14 cellular contexts compared by ENCODE assay signal in the genomic region with DNA sequence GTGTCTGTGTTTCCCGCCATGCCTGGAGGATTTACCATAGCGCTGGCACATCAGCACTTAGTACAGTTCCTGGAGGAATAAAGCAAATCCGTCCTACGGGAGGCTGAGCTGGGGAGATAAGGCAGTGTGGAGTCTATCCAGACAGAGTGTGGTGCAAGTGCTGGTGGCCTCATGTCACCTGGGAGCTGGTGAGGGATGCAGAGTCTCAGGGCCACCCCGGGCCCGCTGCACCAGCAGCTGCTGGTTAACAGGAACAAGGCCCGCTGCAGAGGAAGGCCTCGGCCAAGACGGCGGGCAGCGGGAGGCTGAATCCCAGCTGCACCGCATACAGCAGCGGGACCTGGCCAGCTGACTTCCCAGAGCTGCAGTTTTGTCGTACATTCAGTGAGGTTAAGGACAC. TPM values are rescaled to one million over a fixed set of nuclear protein-coding genes. Genes with fewer than 3 reads are reported as not detected.
DNase-seq lines count a peak whose midpoint lies in the region; ATAC-seq and TF ChIP-seq lines count a peak whose summit lies in the region.
"Had no signal": no experiment of that assay in that cellular context is flagged by ENCODE, and none has a peak within 500 bp of the region (broad histone marks: within the 10 kb centered on the region; RNA-seq: fewer than 3 reads in every experiment).

No MANE protein-coding gene starts in this region.

- in situ Hi-C loops in IMR-90 (cut with MboI; ENCODE audit: low sequenced_read_pairs) (loop anchor here (25.0 kb wide), 1 partner anchor 782 kb away; no protein-coding TSS in a partner anchor), gastrocnemius medialis (cut with MboI; ENCODE audit: low sequenced_read_pairs in 4 of 4) (loop anchor here in 3 of 4 donors (25.0 kb wide), 1 partner anchor 632 kb away; no protein-coding TSS in a partner anchor)

- TF ChIP-seq POLR2A in IMR-90 (IDR thresholded peaks at IDR 0.05; ENCODE audit: low read depth, low read length) (no peak), gastrocnemius medialis (IDR thresholded peaks at IDR 0.05) (no peak)

- TF ChIP-seq CTCF in IMR-90 (conservative IDR thresholded peaks at IDR 0.05; ENCODE audit: low read depth, low read length): no peak
- TF ChIP-seq CTCF in WERI-Rb-1 (IDR thresholded peaks at IDR 0.05; ENCODE audit: low read depth, low read length): 0 out of 2 replicates have a peak, but pooled peaks have one; percentile 3
- no peak for TF ChIP-seq CTCF in heart right ventricle (IDR thresholded peaks at IDR 0.05)
- TF ChIP-seq CTCF in gastrocnemius medialis (IDR thresholded peaks at IDR 0.05 in 4 of 5, conservative IDR thresholded peaks at IDR 0.05 in 1 of 5): no peak
- TF ChIP-seq CTCF in hepatocyte (IDR thresholded peaks at IDR 0.05; ENCODE audit: poor library complexity): no peak

- H3K27ac ChIP-seq in IMR-90 (ENCODE audit: insufficient read depth, low read length): no peak overlapping the region
- H3K27ac ChIP-seq in WERI-Rb-1: peak overlapping the region; percentile 53
- peak overlapping the region in 7 of 10 donors; percentile 0 to 64 (median 31) for H3K27ac ChIP-seq in heart right ventricle
- H3K27ac ChIP-seq in gastrocnemius medialis: peak overlapping the region in 3 of 4 donors; percentile 12 to 17 (median 16)
- no peak overlapping the region for H3K27ac ChIP-seq in hepatocyte
- H3K27ac ChIP-seq: breast epithelium, epithelial cell of prostate, foreskin keratinocyte, upper lobe of left lung had no signal

- H3K36me3 ChIP-seq in IMR-90 (ENCODE audit: control insufficient read depth, insufficient read depth, low read length) (no peaks in the 10 kb centered on the region), WERI-Rb-1 (peaks cover 8% of the 10 kb centered on the region), heart right ventricle (no peaks in the 10 kb centered on the region), gastrocnemius medialis (no peaks in the 10 kb centered on the region), hepatocyte (replicated peaks; ENCODE audit: insufficient read depth, low read depth) (no peaks in the 10 kb centered on the region)
- H3K36me3 ChIP-seq: breast epithelium, HAP-1, upper lobe of left lung had no signal

- POLR2A ChIA-PET in IMR-90 (lab: Charles Lee; ENCODE audit: unreplicated experiment): no interaction called here

- H2AK9ac ChIP-seq in IMR-90 (replicated peaks; ENCODE audit: low read depth, low read length, poor library complexity): no peak overlapping the region

- CTCF ChIA-PET in IMR-90 (lab: Yijun Ruan, JAX): interaction anchor here (1.1 to 2.8 kb wide), 7 partner anchors 58 to 116 kb away, joined by 3 to 37 read pairs (median 3); a partner anchor contains a TSS

- H4K20me1 ChIP-seq in IMR-90 (ENCODE audit: insufficient read depth, low read length): no peaks in the 10 kb centered on the region
- no peaks in the 10 kb centered on the region for H4K20me1 ChIP-seq in hepatocyte (ENCODE audit: insufficient read depth, poor library complexity, severe bottlenecking)

- no peak overlapping the region for H2BK120ac ChIP-seq in IMR-90 (ENCODE audit: low read depth, low read length)

- H3K27me3 ChIP-seq in IMR-90 (ENCODE audit: control insufficient read depth, insufficient read depth, low read length) (peaks cover 14% of the 10 kb centered on the region), WERI-Rb-1 (ENCODE audit: insufficient read depth, low read depth, severe bottlenecking) (no peaks in the 10 kb centered on the region), heart right ventricle (no peaks in the 10 kb centered on the region), gastrocnemius medialis (no peaks in the 10 kb centered on the region), hepatocyte (peaks cover 3% of the 10 kb centered on the region)
- H3K27me3 ChIP-seq: breast epithelium, dorsolateral prefrontal cortex, upper lobe of left lung had no signal

- no peak overlapping the region for H3K56ac ChIP-seq in IMR-90 (ENCODE audit: extremely low read depth, insufficient read depth, low read length)

- H4K5ac ChIP-seq in IMR-90 (ENCODE audit: low read depth, low read length): no peak overlapping the region

- no peak overlapping the region for H3K18ac ChIP-seq in IMR-90 (ENCODE audit: low read depth, low read length)

- no peak overlapping the region for H4K91ac ChIP-seq in IMR-90 (ENCODE audit: insufficient read depth, low read depth, low read length)

- no peaks in the 10 kb centered on the region for H3K79me2 ChIP-seq in hepatocyte

- no peak overlapping the region for H2BK15ac ChIP-seq in IMR-90 (ENCODE audit: low read depth, low read length)

- dilution Hi-C loops in IMR-90 (cut with HindIII; ENCODE audit: low sequenced_read_pairs, unreplicated experiment): no loop called here

- 81% methylated on average over 8 of the region's 14 CpGs; no CpG with 5 or more reads in 1 of the 2 experiments for WGBS in IMR-90 (ENCODE audit: extremely low coverage in 2 of 2, insufficient read length in 1 of 2), 2 experiments
- WGBS in heart right ventricle, 2 donors: 61 to 66% methylated on average over 14 of the region's 14 CpGs
- WGBS in hepatocyte (ENCODE audit: low lambda C conversion rate, missing lambda C conversion rate): 71% methylated on average over 14 of the region's 14 CpGs

- TF ChIP-seq RAD21 in IMR-90 (IDR thresholded peaks at IDR 0.05; ENCODE audit: low read length): no peak

- H3K79me1 ChIP-seq in IMR-90 (ENCODE audit: low read depth in 1 of 2, low read length in 2 of 2): no peaks in the 10 kb centered on the region

- no peak overlapping the region for H3K23ac ChIP-seq in IMR-90 (ENCODE audit: low read depth, low read length)

- no peaks in the 10 kb centered on the region for H3K9me1 ChIP-seq in IMR-90 (ENCODE audit: insufficient read depth, low read length)

- H3K9ac ChIP-seq in IMR-90 (ENCODE audit: low read depth, low read length): no peak overlapping the region

- H3K4me3 ChIP-seq in IMR-90 (ENCODE audit: insufficient read depth, low read depth, low read length): no peak overlapping the region
- no peak overlapping the region for H3K4me3 ChIP-seq in WERI-Rb-1 (ENCODE audit: low read depth, low read length)
- H3K4me3 ChIP-seq in heart right ventricle: no peak overlapping the region
- no peak overlapping the region for H3K4me3 ChIP-seq in gastrocnemius medialis
- no peak overlapping the region for H3K4me3 ChIP-seq in hepatocyte
- H3K4me3 ChIP-seq: breast epithelium, dorsolateral prefrontal cortex, HAP-1, upper lobe of left lung had no signal

- no peak overlapping the region for H3K4me2 ChIP-seq in IMR-90 (ENCODE audit: low read depth, low read length)
- H3K4me2 ChIP-seq in hepatocyte: no peak overlapping the region

- H2AFZ ChIP-seq in IMR-90 (replicated peaks; ENCODE audit: low read length, poor library complexity) (peak overlapping the region; percentile 1), hepatocyte (no peak overlapping the region)

- H3K9me2 ChIP-seq in hepatocyte (replicated peaks; ENCODE audit: insufficient read depth): no peaks in the 10 kb centered on the region

- H3K4me1 ChIP-seq in IMR-90 (ENCODE audit: control insufficient read depth, insufficient read depth, low read length): peaks cover 2% of the 10 kb centered on the region
- peaks cover 10 to 32% (median 27%) of the 10 kb centered on the region in 9 donors for H3K4me1 ChIP-seq in heart right ventricle
- peaks cover 13 to 16% of the 10 kb centered on the region in 2 donors for H3K4me1 ChIP-seq in gastrocnemius medialis
- peaks cover 4% of the 10 kb centered on the region for H3K4me1 ChIP-seq in hepatocyte (ENCODE audit: insufficient read depth)
- H3K4me1 ChIP-seq: foreskin keratinocyte, HAP-1 had no signal

- no peak for ATAC-seq in IMR-90 (ENCODE audit: low read depth)
- ATAC-seq in heart right ventricle: peak; percentile 3 to 78 (median 42)
- no peak for ATAC-seq in gastrocnemius medialis
- no peak for ATAC-seq in GM21515 (IDR thresholded peaks at IDR 0.05; ENCODE audit: unreplicated experiment)
- ATAC-seq in GM18907 (IDR thresholded peaks at IDR 0.05; ENCODE audit: unreplicated experiment): no peak

- no peak overlapping the region for H3K4ac ChIP-seq in IMR-90 (ENCODE audit: low read depth, low read length)

- H2AK5ac ChIP-seq in IMR-90 (ENCODE audit: low read depth, low read length): no peak overlapping the region

- DNase-seq in IMR-90: no peak
- DNase-seq in WERI-Rb-1: peak; percentile 87
- peak in 1 of 2 donors; percentile 47 for DNase-seq in heart right ventricle
- DNase-seq in gastrocnemius medialis: no peak
- no peak for DNase-seq in hepatocyte (ENCODE audit: low spot score)
- DNase-seq: NCI-H1417 treated with DMSO at 0.1 percent for 48 hours had no signal

- H3K9me3 ChIP-seq in IMR-90 (ENCODE audit: control insufficient read depth, insufficient read depth, low read length) (no peaks in the 10 kb centered on the region), WERI-Rb-1 (ENCODE audit: severe bottlenecking) (no peaks in the 10 kb centered on the region), heart right ventricle (no peaks in the 10 kb centered on the region), gastrocnemius medialis (no peaks in the 10 kb centered on the region), hepatocyte (ENCODE audit: low read depth) (no peaks in the 10 kb centered on the region)
- H3K9me3 ChIP-seq: breast epithelium, HAP-1, upper lobe of left lung had no signal

- H2BK20ac ChIP-seq in IMR-90 (ENCODE audit: low read depth, low read length): no peak overlapping the region

- intact Hi-C loops in IMR-90 (cut with micrococcal nuclease): no loop called here
- intact Hi-C loops in heart right ventricle (cut with DNase I): loop anchor here (1.0 to 10.0 kb wide), 7 partner anchors 54 to 644 kb away; a partner anchor contains a TSS
- intact Hi-C loops in gastrocnemius medialis (cut with DNase I; ENCODE audit: low total_unique reads): no loop called here

- no peak overlapping the region; the same call in 1 of the 2 replicates for H3K14ac ChIP-seq in IMR-90 (replicated peaks; ENCODE audit: low read depth, low read length)

- H2BK5ac ChIP-seq in IMR-90 (ENCODE audit: low read depth, low read length, poor library complexity, severe bottlenecking): no peak overlapping the region

- H4K8ac ChIP-seq in IMR-90 (ENCODE audit: low read depth in 2 of 2, low read length in 2 of 2): no peak overlapping the region

- no TSS peak for BruUV-seq in IMR-90 (replicated peaks; lab: Mats Ljungman, UMichigan)

TF ChIP-seq in IMR-90, 13 proteins besides CTCF, POLR2A, EP300 and RAD21 (continues in another document):
- TF ChIP-seq MAZ (IDR thresholded peaks at IDR 0.05; ENCODE audit: borderline replicate concordance, low read depth, low read length): no peak

RNA-seq across cellular contexts. Expression of a gene that starts 57.3 kb away (rescaled TPM):
- total RNA-seq in IMR-90 (2012; rRNA removed): 14.3 and 16.1 TPM in 2 replicates
- 25.6 and 25.8 TPM in 2 replicates for polyA plus RNA-seq in IMR-90 (2012; rRNA removed)
- 15.5 and 25.9 TPM in 2 replicates for polyA plus RNA-seq in IMR-90 (2012; cell fraction: cytosol; rRNA removed)
- polyA plus RNA-seq in IMR-90 (2012; cell fraction: nucleus; rRNA removed; ENCODE audit: low replicate concordance): 8.9 and 13.7 TPM in 2 replicates
- 10 to 100 TPM; 22.0 to 87.6 (median 32.1) TPM for total RNA-seq in heart right ventricle
- 10 to 100 TPM; 18.6 to 32.8 TPM for polyA plus RNA-seq in heart right ventricle
- total RNA-seq in gastrocnemius medialis: 10 to 100 TPM; 35.8 to 57.0 (median 47.1) TPM
- 61.2 and 62.4 TPM in 2 replicates for total RNA-seq in hepatocyte
- 74.5 and 82.7 TPM in 2 replicates for polyA plus RNA-seq in hepatocyte

Comparison
In these comparisons a context has a peak if more than half of its experiments do, and no peak if none do; other contexts are left out.
1. ATAC-seq: peak in heart right ventricle (8 of 8); none in IMR-90 (single experiment), gastrocnemius medialis (0 of 2), GM21515 (single experiment) and GM18907 (single experiment).
2. H3K27ac ChIP-seq: peak in WERI-Rb-1 (single experiment), heart right ventricle (7 of 10) and gastrocnemius medialis (3 of 4); none in IMR-90 (single experiment) and hepatocyte (single experiment).
3. intact Hi-C loops: an anchor here in heart right ventricle (1.0 to 10.0 kb wide); none called in IMR-90 and gastrocnemius medialis.